ENCODE assay signal across 12 cellular contexts in the genomic region with DNA sequence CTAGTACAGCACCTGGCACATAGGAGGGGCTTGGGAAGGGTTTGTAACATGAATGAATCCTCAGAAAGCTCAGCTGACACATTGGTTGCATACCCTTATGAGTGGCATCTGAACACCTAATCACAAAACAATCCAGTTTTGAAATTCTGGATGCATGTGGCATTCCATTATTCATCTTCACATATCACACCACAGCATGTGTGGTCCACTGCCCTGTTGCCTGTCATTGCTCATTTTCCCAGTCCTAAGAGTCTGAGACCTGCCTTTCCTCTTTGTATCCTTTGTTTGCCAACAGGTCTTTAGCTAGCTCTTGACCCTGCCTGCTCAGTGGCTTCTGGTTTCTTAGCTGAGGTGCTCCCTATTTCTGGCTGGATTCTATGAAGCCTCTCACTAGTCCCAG.
"Had no signal": no experiment of that assay in that cellular context is flagged by ENCODE, and none has a peak within 500 bp of the region (broad histone marks: within the 10 kb centered on the region; RNA-seq: fewer than 3 reads in every experiment).

No MANE protein-coding gene starts in this region.

- H3K4me3 Mint-ChIP-seq: naive thymus-derived CD4-positive, alpha-beta T cell; stimulated activated memory B cell treated with anti-CD40 and anti-IgM and Interleukin-4, amounts not matched to agents 10 μg/mL and 1 μg/mL and 100 μg/mL, for 72 hours had no signal

- H3K36me3 Mint-ChIP-seq: activated naive CD4-positive, alpha-beta T cell treated with anti-CD3 and anti-CD28 coated beads, Interleukin-2, amount 50 U/mL, for 72 hours; naive thymus-derived CD4-positive, alpha-beta T cell; stimulated activated memory B cell treated with anti-CD40 and anti-IgM and Interleukin-4, amounts not matched to agents 10 μg/mL and 1 μg/mL and 100 μg/mL, for 72 hours had no signal

- H3K4me1 Mint-ChIP-seq: naive thymus-derived CD4-positive, alpha-beta T cell; stimulated activated memory B cell treated with anti-CD40 and anti-IgM and Interleukin-4, amounts not matched to agents 10 μg/mL and 1 μg/mL and 100 μg/mL, for 72 hours had no signal

- H3K4me3 ChIP-seq: right atrium auricular region, spleen, tibial nerve had no signal

- DNase-seq: activated effector memory CD4-positive, alpha-beta T cell treated with anti-CD3 and anti-CD28 coated beads, Interleukin-2, amount 50 U/mL, for 16 hours; foreskin fibroblast; head of caudate nucleus; midbrain; naive thymus-derived CD4-positive, alpha-beta T cell; spleen; stimulated activated CD4-positive, alpha-beta T cell treated with anti-CD3 and anti-CD28 coated beads, Interleukin-1b, Interleukin-23, amount 100 ng/mL, for 48 hours; T-helper 2 cell had no signal

- ATAC-seq: activated naive CD4-positive, alpha-beta T cell treated with anti-CD3 and anti-CD28 coated beads, Interleukin-2, amount 50 U/mL, for 72 hours; naive thymus-derived CD4-positive, alpha-beta T cell; stimulated activated memory B cell treated with anti-CD40 and anti-IgM and Interleukin-4, amounts not matched to agents 10 μg/mL and 1 μg/mL and 100 μg/mL, for 72 hours had no signal

- H3K9me3 Mint-ChIP-seq: activated naive CD4-positive, alpha-beta T cell treated with anti-CD3 and anti-CD28 coated beads, Interleukin-2, amount 50 U/mL, for 72 hours; stimulated activated memory B cell treated with anti-CD40 and anti-IgM and Interleukin-4, amounts not matched to agents 10 μg/mL and 1 μg/mL and 100 μg/mL, for 72 hours had no signal

- H3K27ac Mint-ChIP-seq: activated naive CD4-positive, alpha-beta T cell treated with anti-CD3 and anti-CD28 coated beads, Interleukin-2, amount 50 U/mL, for 72 hours; naive thymus-derived CD4-positive, alpha-beta T cell; stimulated activated memory B cell treated with anti-CD40 and anti-IgM and Interleukin-4, amounts not matched to agents 10 μg/mL and 1 μg/mL and 100 μg/mL, for 72 hours had no signal
